8 cellular contexts compared by ENCODE assay signal in genomic region chr2:195660265-195660890, GRCh38. TPM values are rescaled to one million over a fixed set of nuclear protein-coding genes. Genes with fewer than 3 reads are reported as not detected.
A peak's percentile ranks its signal among the peaks of the same experiment; 100 is the strongest.
DNase-seq lines count a peak whose midpoint lies in the region; ATAC-seq, FAIRE-seq and TF ChIP-seq lines count a peak whose summit lies in the region.

No MANE protein-coding gene starts in this region.

- no peaks in the 10 kb centered on the region for H3K9me3 Mint-ChIP-seq in activated T-cell treated with anti-CD3 and anti-CD28 coated beads, Interleukin-2, amount 50 U/mL, for 72 hours

- peak; percentile 1 for ATAC-seq in activated T-cell treated with anti-CD3 and anti-CD28 coated beads, Interleukin-2, amount 50 U/mL, for 72 hours (replicated peaks in 1 of 2)
- no peak for ATAC-seq in pancreas
- ATAC-seq in GM21825 (IDR thresholded peaks at IDR 0.05; ENCODE audit: unreplicated experiment) = no peak

- H3K4me3 ChIP-seq in pancreas (peak overlapping the region in 2 of 4 donors; percentile 69 to 87), transverse colon (peak overlapping the region in 1 of 4 donors; percentile 77)

- no peak overlapping the region for H3K27ac ChIP-seq in pancreas
- H3K27ac ChIP-seq in transverse colon = peak overlapping the region; percentile 98 to 100 (median 98)

- H3K27me3 ChIP-seq in pancreas (no peaks in the 10 kb centered on the region), transverse colon (no peaks in the 10 kb centered on the region)

- H3K36me3 Mint-ChIP-seq in activated T-cell treated with anti-CD3 and anti-CD28 coated beads, Interleukin-2, amount 50 U/mL, for 72 hours (ENCODE audit: insufficient read depth in 2 of 2) = peaks cover 14 to 25% of the 10 kb centered on the region in 2 donors

- intact Hi-C loops in pancreas (cut with DNase I) (no loop called here), transverse colon (cut with DNase I; ENCODE audit: low total_unique reads) (no loop called here)

- peaks cover 49% of the 10 kb centered on the region for H3K4me1 Mint-ChIP-seq in activated T-cell treated with anti-CD3 and anti-CD28 coated beads, Interleukin-2, amount 50 U/mL, for 72 hours (ENCODE audit: low read depth)

- no peaks in the 10 kb centered on the region for H3K9me3 ChIP-seq in pancreas
- H3K9me3 ChIP-seq in transverse colon = no peaks in the 10 kb centered on the region

- peak; percentile 77 for FAIRE-seq in pancreas (lab: Jason Lieb, UNC)

- H3K4me1 ChIP-seq in pancreas = peaks cover 10 to 20% (median 17%) of the 10 kb centered on the region in 3 donors
- peaks cover 0 to 64% (median 29%) of the 10 kb centered on the region in 4 donors for H3K4me1 ChIP-seq in transverse colon

- H3K36me3 ChIP-seq in pancreas (no peaks in the 10 kb centered on the region), transverse colon (no peaks in the 10 kb centered on the region)

- DNase-seq in COLO829 (ENCODE audit: low spot score) = peak; percentile 29
- peak; percentile 88 for DNase-seq in HT-29 (ENCODE audit: low spot score)
- peak; percentile 74 for DNase-seq in OCI-M2 (lab: John Stamatoyannopoulos, UW; ENCODE audit: unreplicated experiment)
- DNase-seq in activated T-cell treated with anti-CD3 and anti-CD28 coated beads, Interleukin-2, amount 50 U/mL, for 72 hours = peak; percentile 80 to 83
- DNase-seq in fibroblast of peridontal ligament (ENCODE audit: extremely low read depth) = peak; percentile 90
- peak in 4 of 6 donors; percentile 42 to 76 (median 54) for DNase-seq in pancreas
- DNase-seq in transverse colon = peak; percentile 81

- peak overlapping the region; percentile 92 to 98 for H3K4me3 Mint-ChIP-seq in activated T-cell treated with anti-CD3 and anti-CD28 coated beads, Interleukin-2, amount 50 U/mL, for 72 hours

- no peaks in the 10 kb centered on the region for H3K27me3 Mint-ChIP-seq in activated T-cell treated with anti-CD3 and anti-CD28 coated beads, Interleukin-2, amount 50 U/mL, for 72 hours (ENCODE audit: low read depth)

- in situ Hi-C loops in transverse colon (cut with MboI; ENCODE audit: low pct_ligation_motif_present in 1 of 4, low pct_unique_long_range_greater_than_20kb in 1 of 4, low sequenced_read_pairs in 3 of 4) = loop anchor here (10.0 to 25.0 kb wide), 2 partner anchors 166 to 402 kb away; partner anchors contain the start of gene DNAH7 (in 4 of the 4)

- TF ChIP-seq CTCF in pancreas (IDR thresholded peaks at IDR 0.05) (peak; percentile 34 to 73 (median 66)), transverse colon (IDR thresholded peaks at IDR 0.05) (peak; percentile 72 to 88 (median 80))

- WGBS in pancreas, 2 donors = 20 to 21% methylated on average over 5 of the region's 5 CpGs
- WGBS in transverse colon (ENCODE audit: low coverage in 1 of 2), 2 donors = 19 to 24% methylated on average over 5 of the region's 5 CpGs

- H3K27ac Mint-ChIP-seq in activated T-cell treated with anti-CD3 and anti-CD28 coated beads, Interleukin-2, amount 50 U/mL, for 72 hours = peak overlapping the region; percentile 99

- TF ChIP-seq EP300 in transverse colon (IDR thresholded peaks at IDR 0.05; ENCODE audit: low read depth) = no peak

- TF ChIP-seq POLR2A in transverse colon (IDR thresholded peaks at IDR 0.05) = no peak

RNA-seq across cellular contexts. Expression of gene SLC39A10, which starts 3.4 kb away (rescaled TPM):
- total RNA-seq in HT-29 (2014; rRNA removed; shearing (Covaris generic)) = 7.6 and 10.3 TPM in 2 replicates
- 10 to 100 TPM; 70.3 to 75.8 TPM for total RNA-seq in activated T-cell treated with anti-CD3 and anti-CD28 coated beads, Interleukin-2, amount 50 U/mL, for 72 hours
- total RNA-seq in pancreas (10 to 100 TPM; 10.6 to 17.3 (median 11.3) TPM), transverse colon (10 to 100 TPM in 2 of 4 donors, 1 to 10 TPM in 2; 4.9 to 34.4 (median 12.4) TPM)
- 1 to 10 TPM; 6.3 to 8.5 TPM for polyA plus RNA-seq in pancreas

Comparison
In these comparisons a context has a peak if more than half of its experiments do, and no peak if none do; other contexts are left out.
1. DNase-seq: peak in every context shown above with its lines; median percentile 90 in fibroblast of peridontal ligament; 88 in HT-29; 82 in activated T-cell treated with anti-CD3 and anti-CD28 coated beads, Interleukin-2, amount 50 U/mL, for 72 hours; 81 in transverse colon; 74 in OCI-M2; 54 in pancreas; 29 in COLO829.
2. ATAC-seq: peak in activated T-cell treated with anti-CD3 and anti-CD28 coated beads, Interleukin-2, amount 50 U/mL, for 72 hours (2 of 2); none in pancreas (0 of 4) and GM21825 (single experiment).
3. H3K27ac ChIP-seq: peak in transverse colon (4 of 4); none in pancreas (0 of 4).